15 cellular contexts compared by ENCODE assay signal in the genomic region with DNA sequence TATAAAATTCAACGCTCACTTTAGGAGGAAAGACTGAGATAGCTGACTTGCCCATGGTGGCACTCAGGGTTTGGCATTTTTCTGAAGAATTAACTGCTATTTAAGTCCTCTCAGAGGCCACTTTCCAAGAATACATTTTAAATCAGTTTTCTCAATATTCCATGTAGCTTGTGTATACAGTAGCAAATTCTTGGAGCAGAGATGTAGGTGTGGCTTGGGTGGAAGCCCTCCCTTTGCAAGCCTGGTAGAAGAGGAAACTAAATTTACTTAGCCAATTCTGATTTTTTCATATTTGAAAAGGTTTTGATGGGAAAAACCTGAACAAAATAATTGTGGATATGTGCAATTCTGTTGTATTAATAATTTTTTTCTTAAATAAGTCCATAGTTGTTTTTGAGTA. TPM values are rescaled to one million over a fixed set of nuclear protein-coding genes. Genes with fewer than 3 reads are reported as not detected.
DNase-seq lines count a peak whose midpoint lies in the region; ATAC-seq and TF ChIP-seq lines count a peak whose summit lies in the region.
"Had no signal": no experiment of that assay in that cellular context is flagged by ENCODE, and none has a peak within 500 bp of the region (broad histone marks: within the 10 kb centered on the region; RNA-seq: fewer than 3 reads in every experiment).

No MANE protein-coding gene starts in this region.

- H3K4me2 ChIP-seq in mesenchymal stem cell (ENCODE audit: low read length, poor library complexity, severe bottlenecking): no peak overlapping the region

- H3K27ac ChIP-seq in HUES48 (ENCODE audit: low read depth, low read length): peak overlapping the region; percentile 69
- peak overlapping the region; percentile 83 for H3K27ac ChIP-seq in brain microvascular endothelial cell
- H3K27ac ChIP-seq in mesenchymal stem cell (ENCODE audit: low read length, poor library complexity, severe bottlenecking): peak overlapping the region; percentile 95
- H3K27ac ChIP-seq in tibial artery: peak overlapping the region; percentile 45 to 52

- H2AK5ac ChIP-seq in mesenchymal stem cell (ENCODE audit: low read length, severe bottlenecking): peak overlapping the region; percentile 83

- no peak overlapping the region for H2BK120ac ChIP-seq in mesenchymal stem cell (ENCODE audit: low read depth, low read length)

- no peaks in the 10 kb centered on the region for H3K79me1 ChIP-seq in mesenchymal stem cell (replicated peaks; ENCODE audit: low read length, poor library complexity, severe bottlenecking)

- H3K27me3 ChIP-seq in HUES48 (ENCODE audit: control insufficient read depth, insufficient read depth, low read length) (no peaks in the 10 kb centered on the region), brain microvascular endothelial cell (replicated peaks) (no peaks in the 10 kb centered on the region), mesenchymal stem cell (ENCODE audit: control insufficient read depth in 1 of 2, insufficient read depth in 1 of 2, low read length in 2 of 2) (no peaks in the 10 kb centered on the region), tibial artery (no peaks in the 10 kb centered on the region)

- H3K36me3 ChIP-seq in HUES48 (ENCODE audit: control insufficient read depth, insufficient read depth, low read length) (no peaks in the 10 kb centered on the region), brain microvascular endothelial cell (replicated peaks) (no peaks in the 10 kb centered on the region), mesenchymal stem cell (ENCODE audit: control insufficient read depth in 1 of 2, insufficient read depth in 2 of 2, low read depth in 1 of 2, low read length in 2 of 2) (no peaks in the 10 kb centered on the region), tibial artery (no peaks in the 10 kb centered on the region)

- no peak overlapping the region for H4K8ac ChIP-seq in mesenchymal stem cell (ENCODE audit: low read length)

- no peak overlapping the region for H2AFZ ChIP-seq in mesenchymal stem cell (ENCODE audit: low read depth, low read length)

- TF ChIP-seq CTCF in brain microvascular endothelial cell (IDR thresholded peaks at IDR 0.05; ENCODE audit: low read depth, low read length, missing control alignments) (no peak), tibial artery (IDR thresholded peaks at IDR 0.05) (no peak)

- H2BK15ac ChIP-seq in mesenchymal stem cell (ENCODE audit: low read depth, poor library complexity, severe bottlenecking): no peak overlapping the region

- H3K4ac ChIP-seq in mesenchymal stem cell (ENCODE audit: low read depth in 1 of 2, low read length in 2 of 2): no peak overlapping the region

- no peak overlapping the region for H3K23ac ChIP-seq in mesenchymal stem cell (ENCODE audit: low read length in 2 of 2)

- no peak overlapping the region for H3K18ac ChIP-seq in mesenchymal stem cell (ENCODE audit: low read depth in 1 of 2, low read length in 2 of 2)

- H2BK12ac ChIP-seq in mesenchymal stem cell (ENCODE audit: low read length in 2 of 2): no peak overlapping the region

- no peak overlapping the region for H4K91ac ChIP-seq in mesenchymal stem cell (ENCODE audit: low read length)

- peaks cover 9% of the 10 kb centered on the region for H3K4me1 ChIP-seq in HUES48 (ENCODE audit: control insufficient read depth, insufficient read depth, low read length)
- peaks cover 7% of the 10 kb centered on the region for H3K4me1 ChIP-seq in mesenchymal stem cell (ENCODE audit: control insufficient read depth, insufficient read depth, low read depth, low read length)
- H3K4me1 ChIP-seq in tibial artery: peaks cover 0 to 30% (median 15%) of the 10 kb centered on the region in 4 donors

- ATAC-seq in GM21786 (IDR thresholded peaks at IDR 0.05; ENCODE audit: unreplicated experiment) (no peak), HG02571 (IDR thresholded peaks at IDR 0.05; ENCODE audit: unreplicated experiment) (no peak)
- ATAC-seq: stimulated activated naive CD8-positive, alpha-beta T cell treated with anti-CD3 and anti-CD28 coated beads, Interleukin-15, amount 100 ng/mL, for 72 hours had no signal

- intact Hi-C loops in tibial artery (cut with DNase I; ENCODE audit: low total_unique reads): no loop called here

- H3K14ac ChIP-seq in mesenchymal stem cell (ENCODE audit: low read length in 2 of 2): no peak overlapping the region

- H3K4me3 ChIP-seq in HUES48 (ENCODE audit: low read depth, low read length) (no peak overlapping the region), brain microvascular endothelial cell (ENCODE audit: low read depth, low read length) (no peak overlapping the region), mesenchymal stem cell (ENCODE audit: insufficient read depth in 1 of 2, low read depth in 1 of 2, low read length in 2 of 2) (no peak overlapping the region), tibial artery (no peak overlapping the region)

- no peak overlapping the region for H3K9ac ChIP-seq in HUES48 (ENCODE audit: low read depth, low read length)
- H3K9ac ChIP-seq in mesenchymal stem cell (ENCODE audit: low read length): no peak overlapping the region

- H3K9me3 ChIP-seq in HUES48 (ENCODE audit: control insufficient read depth, insufficient read depth, low read length) (no peaks in the 10 kb centered on the region), mesenchymal stem cell (ENCODE audit: control insufficient read depth, low read length) (no peaks in the 10 kb centered on the region), tibial artery (no peaks in the 10 kb centered on the region)

- in situ Hi-C loops in brain microvascular endothelial cell (cut with HindIII; ENCODE audit: low pct_ligation_motif_present, low sequenced_read_pairs): no loop called here

- peak overlapping the region; percentile 86 for H2BK5ac ChIP-seq in mesenchymal stem cell (ENCODE audit: low read depth, low read length, poor library complexity, severe bottlenecking)

- DNase-seq in brain microvascular endothelial cell (peak; percentile 51), mesenchymal stem cell (peak; percentile 46), tibial artery (no peak), SW 1271 (lab: John Stamatoyannopoulos, UW) (no peak)
- DNase-seq in stimulated activated CD4-positive, alpha-beta T cell treated with anti-CD3 and anti-CD28 coated beads, Interleukin-4, amount 100 ng/mL, for 24 hours: no peak
- DNase-seq: activated CD4-positive, alpha-beta T cell treated with anti-CD3 and anti-CD28 coated beads for 48 hours; activated CD8-positive, alpha-beta memory T cell treated with anti-CD3 and anti-CD28 coated beads, Interleukin-2, amount 50 U/mL, for 48 hours; naive B cell; NCI-H1092; NCI-H2081 treated with DMSO at 0.1 percent for 48 hours; NCI-H526; stimulated activated naive CD8-positive, alpha-beta T cell treated with anti-CD3 and anti-CD28 coated beads, Interleukin-15, amount 100 ng/mL, for 72 hours had no signal

- WGBS in mesenchymal stem cell: 89% methylated on average over 1 of the region's 1 CpG

RNA-seq across cellular contexts. Expression of gene ITGAV, which starts 14.0 kb away (rescaled TPM):
- polyA plus RNA-seq in mesenchymal stem cell (2013, experiment 1 of 2): 126 TPM
- 117 TPM for polyA plus RNA-seq in mesenchymal stem cell (2013, experiment 2 of 2)

Comparison
In these comparisons a context has a peak if more than half of its experiments do, and no peak if none do; other contexts are left out.
1. DNase-seq: peak in brain microvascular endothelial cell (single experiment) and mesenchymal stem cell (single experiment); none in tibial artery (0 of 2), stimulated activated CD4-positive, alpha-beta T cell treated with anti-CD3 and anti-CD28 coated beads, Interleukin-4, amount 100 ng/mL, for 24 hours (single experiment) and SW 1271 (0 of 2).
2. Peak in every context shown above with its lines, with median percentiles within 50 percentile points of each other: H3K27ac ChIP-seq.